14 cellular contexts compared by ENCODE assay signal in genomic region chr19:17967258-17968051, GRCh38. TPM values are rescaled to one million over a fixed set of nuclear protein-coding genes. Genes with fewer than 3 reads are reported as not detected.
DNase-seq lines count a peak whose midpoint lies in the region; ATAC-seq and TF ChIP-seq lines count a peak whose summit lies in the region.
"Had no signal": no experiment of that assay in that cellular context is flagged by ENCODE, and none has a peak within 500 bp of the region (broad histone marks: within the 10 kb centered on the region; RNA-seq: fewer than 3 reads in every experiment).

No MANE protein-coding gene starts in this region.

- no peak for TF ChIP-seq EP300 in sigmoid colon (IDR thresholded peaks at IDR 0.05)

- H4K8ac ChIP-seq in neuronal stem cell (ENCODE audit: low read depth, low read length): no peak overlapping the region

- H2BK5ac ChIP-seq in neuronal stem cell (ENCODE audit: low read length): no peak overlapping the region

- H2BK120ac ChIP-seq in neuronal stem cell (ENCODE audit: low read depth, low read length): no peak overlapping the region

- TF ChIP-seq POLR2A in sigmoid colon (IDR thresholded peaks at IDR 0.05): no peak

- H2AFZ ChIP-seq in neuronal stem cell (ENCODE audit: low read length): peak overlapping the region; percentile 68

- H2BK15ac ChIP-seq in neuronal stem cell (ENCODE audit: low read length): no peak overlapping the region

- H3K4me3 ChIP-seq in HUES6 (ENCODE audit: low read depth, low read length): peak overlapping the region; percentile 80
- H3K4me3 ChIP-seq in neuronal stem cell (ENCODE audit: low read length in 2 of 2): peak overlapping the region; percentile 53 to 84
- H3K4me3 ChIP-seq in sigmoid colon: peak overlapping the region in 2 of 4 donors; percentile 10 to 28

- no peaks in the 10 kb centered on the region for H3K9me3 Mint-ChIP-seq in CD4-positive, alpha-beta T cell
- no peaks in the 10 kb centered on the region for H3K9me3 Mint-ChIP-seq in endothelial cell (ENCODE audit: unreplicated experiment)
- H3K9me3 Mint-ChIP-seq: IgD-negative memory B cell had no signal

- ATAC-seq in CD4-positive, alpha-beta T cell (ENCODE audit: poor library complexity): no peak
- no peak for ATAC-seq in HG03097 (IDR thresholded peaks at IDR 0.05; ENCODE audit: low FRiP score, unreplicated experiment)
- ATAC-seq: left ventricle myocardium superior had no signal

- CTCF ChIA-PET in CD4-positive, alpha-beta T cell (lab: Charles Lee): no interaction called here

- H3K9ac ChIP-seq in HUES6 (ENCODE audit: low read length) (peak overlapping the region; percentile 51), neuronal stem cell (ENCODE audit: low read depth, low read length, poor library complexity) (peak overlapping the region; percentile 92)

- TF ChIP-seq CTCF in CD4-positive, alpha-beta T cell (IDR thresholded peaks at IDR 0.05): no peak
- no peak for TF ChIP-seq CTCF in endothelial cell (IDR thresholded peaks at IDR 0.05; ENCODE audit: unreplicated experiment)
- no peak for TF ChIP-seq CTCF in sigmoid colon (IDR thresholded peaks at IDR 0.05)

- no peak for DNase-seq in CD4-positive, alpha-beta T cell
- DNase-seq in endothelial cell (ENCODE audit: low spot score): no peak
- DNase-seq in neuronal stem cell (ENCODE audit: low spot score): no peak
- no peak for DNase-seq in HuH-7.5 (ENCODE audit: low spot score)
- no peak for DNase-seq in KG1 (lab: John Stamatoyannopoulos, UW)
- no peak for DNase-seq in sigmoid colon
- DNase-seq: DMS79, left ventricle myocardium superior, NCI-H2081 treated with DMSO at 0.1 percent for 48 hours, retina had no signal

- H3K9me3 ChIP-seq in CD4-positive, alpha-beta T cell (ENCODE audit: control insufficient read depth, low read length): no peaks in the 10 kb centered on the region
- H3K9me3 ChIP-seq in HUES6 (ENCODE audit: control insufficient read depth, insufficient read depth, low read depth, low read length): no peaks in the 10 kb centered on the region
- no peaks in the 10 kb centered on the region for H3K9me3 ChIP-seq in neuronal stem cell (replicated peaks in 1 of 2; ENCODE audit: control insufficient read depth in 2 of 2, insufficient read depth in 1 of 2, low read depth in 1 of 2, low read length in 2 of 2)
- no peaks in the 10 kb centered on the region for H3K9me3 ChIP-seq in sigmoid colon

- peaks cover 2% of the 10 kb centered on the region for H3K79me1 ChIP-seq in neuronal stem cell (ENCODE audit: low read depth, low read length)

- peaks cover 55% of the 10 kb centered on the region for H3K27me3 Mint-ChIP-seq in CD4-positive, alpha-beta T cell
- H3K27me3 Mint-ChIP-seq in endothelial cell (ENCODE audit: unreplicated experiment): peaks cover 2% of the 10 kb centered on the region

- H3K18ac ChIP-seq in neuronal stem cell (ENCODE audit: low read length): peak overlapping the region; percentile 95

- peak overlapping the region; percentile 100 for H3K4me2 ChIP-seq in neuronal stem cell (ENCODE audit: insufficient read depth, low read length, poor library complexity, severe bottlenecking)

- peak overlapping the region; percentile 34 for H3K4me3 Mint-ChIP-seq in CD4-positive, alpha-beta T cell
- H3K4me3 Mint-ChIP-seq in endothelial cell (ENCODE audit: unreplicated experiment): peak overlapping the region; percentile 94

- no peak overlapping the region for H3K27ac ChIP-seq in CD4-positive, alpha-beta T cell (ENCODE audit: low read depth, low read length)
- H3K27ac ChIP-seq in HUES6 (ENCODE audit: low read depth, low read length): no peak overlapping the region
- no peak overlapping the region for H3K27ac ChIP-seq in neuronal stem cell (replicated peaks; ENCODE audit: low read length)
- H3K27ac ChIP-seq in sigmoid colon: no peak overlapping the region

- POLR2A ChIA-PET in CD4-positive, alpha-beta T cell (lab: Charles Lee): no interaction called here

- H4K91ac ChIP-seq in neuronal stem cell (ENCODE audit: low read depth, low read length, poor library complexity): no peak overlapping the region

- H3K4me1 Mint-ChIP-seq in CD4-positive, alpha-beta T cell (ENCODE audit: low read depth): peaks cover 9% of the 10 kb centered on the region
- peaks cover 15% of the 10 kb centered on the region for H3K4me1 Mint-ChIP-seq in endothelial cell (ENCODE audit: unreplicated experiment)

- peak overlapping the region; percentile 32 for H3K4ac ChIP-seq in neuronal stem cell (ENCODE audit: low read length)

- H3K27me3 ChIP-seq in CD4-positive, alpha-beta T cell (ENCODE audit: control insufficient read depth, insufficient read depth, low read length): peaks cover 30% of the 10 kb centered on the region
- H3K27me3 ChIP-seq in HUES6 (ENCODE audit: control insufficient read depth, insufficient read depth, low read length): peaks cover 7% of the 10 kb centered on the region
- H3K27me3 ChIP-seq in neuronal stem cell (ENCODE audit: control insufficient read depth in 3 of 3, insufficient read depth in 3 of 3, low read depth in 1 of 3, low read length in 3 of 3): peaks cover 0 to 30% (median 11%) of the 10 kb centered on the region in 3 experiments
- H3K27me3 ChIP-seq in sigmoid colon: peaks cover 13 to 60% (median 36%) of the 10 kb centered on the region in 3 donors

- peaks cover 22% of the 10 kb centered on the region for H3K4me1 ChIP-seq in HUES6 (ENCODE audit: control insufficient read depth, insufficient read depth, low read length)
- peaks cover 13 to 18% of the 10 kb centered on the region in 2 donors for H3K4me1 ChIP-seq in neuronal stem cell (ENCODE audit: control insufficient read depth in 2 of 2, insufficient read depth in 1 of 2, low read depth in 1 of 2, low read length in 2 of 2)
- H3K4me1 ChIP-seq in sigmoid colon: peaks cover 0 to 7% (median 0%) of the 10 kb centered on the region in 4 donors

- no peak overlapping the region for H2BK12ac ChIP-seq in neuronal stem cell (ENCODE audit: low read length)

- H3K36me3 Mint-ChIP-seq in CD4-positive, alpha-beta T cell (ENCODE audit: low read depth): no peaks in the 10 kb centered on the region
- no peaks in the 10 kb centered on the region for H3K36me3 Mint-ChIP-seq in endothelial cell (ENCODE audit: low read depth, unreplicated experiment)

- no peaks in the 10 kb centered on the region for H3K36me3 ChIP-seq in HUES6 (ENCODE audit: control insufficient read depth, insufficient read depth, low read length)
- no peaks in the 10 kb centered on the region for H3K36me3 ChIP-seq in neuronal stem cell (replicated peaks in 1 of 2; ENCODE audit: control insufficient read depth in 2 of 2, insufficient read depth in 2 of 2, low read length in 2 of 2)
- H3K36me3 ChIP-seq in sigmoid colon: no peaks in the 10 kb centered on the region

- peak overlapping the region; percentile 65 for H3K23ac ChIP-seq in neuronal stem cell (ENCODE audit: low read depth, low read length, poor library complexity)

- H3K27ac Mint-ChIP-seq in CD4-positive, alpha-beta T cell: no peak overlapping the region
- H3K27ac Mint-ChIP-seq in endothelial cell (ENCODE audit: unreplicated experiment): no peak overlapping the region
- H3K27ac Mint-ChIP-seq: IgD-negative memory B cell had no signal

- intact Hi-C loops in CD4-positive, alpha-beta T cell (cut with DNase I, micrococcal nuclease): no loop called here
- intact Hi-C loops in sigmoid colon (cut with DNase I): no loop called here

- H2AK5ac ChIP-seq in neuronal stem cell (ENCODE audit: low read depth, low read length): peak overlapping the region; percentile 84

- no CpG with 5 or more reads among the region's 35 CpGs for WGBS in neuronal stem cell (ENCODE audit: extremely low coverage in 2 of 2, insufficient read length in 2 of 2, insufficient replicate concordance in 1 of 2), 2 donors
- WGBS in sigmoid colon, 2 donors: 14 to 17% methylated on average over 35 of the region's 35 CpGs

- peak overlapping the region; percentile 72 for H3K14ac ChIP-seq in neuronal stem cell (ENCODE audit: low read length)

RNA-seq across cellular contexts. Expression of gene KCNN1, which starts 0.5 kb away (rescaled TPM):
- total RNA-seq in CD4-positive, alpha-beta T cell: not detected
- total RNA-seq in endothelial cell (ENCODE audit: unreplicated experiment) (19.3 TPM), sigmoid colon (under 1 TPM in 2 of 4 donors, not detected in 2; 0.33 to 0.55 TPM)
- 8.4 TPM for polyA plus RNA-seq in neuronal stem cell (2013, experiment 1 of 2)
- 7.4 TPM for polyA plus RNA-seq in neuronal stem cell (2013, experiment 2 of 2)
- polyA plus RNA-seq in sigmoid colon: under 1 TPM in 1 of 3 donors, not detected in 2; 0.17 TPM
- total RNA-seq: left ventricle myocardium superior had no signal
- polyA plus RNA-seq: fibroblast of lung, IgD-negative memory B cell had no signal

RNA-seq across cellular contexts. Expression of gene CCDC124, which starts 34.6 kb away (rescaled TPM):
- total RNA-seq in CD4-positive, alpha-beta T cell: 10 to 100 TPM; 26.9 to 28.1 TPM
- 68.2 TPM for total RNA-seq in endothelial cell (ENCODE audit: unreplicated experiment)
- 88.1 TPM for polyA plus RNA-seq in neuronal stem cell (2013, experiment 1 of 2)
- polyA plus RNA-seq in neuronal stem cell (2013, experiment 2 of 2): 85.6 TPM
- total RNA-seq in sigmoid colon: 10 to 100 TPM; 52.8 to 86.4 (median 73.1) TPM
- polyA plus RNA-seq in sigmoid colon: 100 to 1,000 TPM in 1 of 3 donors, 10 to 100 TPM in 2; 72.8 to 126 (median 99.1) TPM

RNA-seq across cellular contexts. Expression of gene ARRDC2, which starts 40.5 kb away (rescaled TPM):
- 100 to 1,000 TPM; 325 to 341 TPM for total RNA-seq in CD4-positive, alpha-beta T cell
- total RNA-seq in endothelial cell (ENCODE audit: unreplicated experiment) (2.8 TPM), sigmoid colon (10 to 100 TPM; 34.5 to 54.2 (median 37.0) TPM)
- polyA plus RNA-seq in neuronal stem cell (2013, experiment 1 of 2): 0.81 TPM
- polyA plus RNA-seq in neuronal stem cell (2013, experiment 2 of 2): 0.75 TPM
- polyA plus RNA-seq in sigmoid colon: 10 to 100 TPM; 22.2 to 44.2 (median 36.5) TPM

Comparison
In these comparisons a context has a peak if more than half of its experiments do, and no peak if none do; other contexts are left out.
1. RNA of gene KCNN1, which starts 0.5 kb away (total RNA-seq): 19.3 TPM in endothelial cell (single experiment); 0.33 to 0.55 TPM in sigmoid colon and not detected in CD4-positive, alpha-beta T cell; every median in the first group is over 10 times any median in the second.